Comparison of ENCODE assay signal across 11 cellular contexts in genomic region chr1:235259133-235259778, GRCh38.
DNase-seq lines count a peak whose midpoint lies in the region; ATAC-seq lines count a peak whose summit lies in the region.
"Had no signal": no experiment of that assay in that cellular context is flagged by ENCODE, and none has a peak within 500 bp of the region (broad histone marks: within the 10 kb centered on the region; RNA-seq: fewer than 3 reads in every experiment).

No MANE protein-coding gene starts in this region.

- H3K4me1 ChIP-seq in HAP-1 = peaks cover 12% of the 10 kb centered on the region

- DNase-seq in activated CD8-positive, alpha-beta memory T cell treated with anti-CD3 and anti-CD28 coated beads, Interleukin-2, amount 10 ng/mL, durations not matched to agents 7 days and 5 days = no peak
- DNase-seq in activated CD8-positive, alpha-beta memory T cell treated with anti-CD3 and anti-CD28 coated beads for 24 hours = no peak
- DNase-seq in astrocyte of the hippocampus (ENCODE audit: low read depth, low spot score) (peak; percentile 15), HuH-7 (ENCODE audit: low spot score) (no peak), HAP-1 (ENCODE audit: low spot score in 2 of 2) (no peak), posterior cingulate gyrus (no peak)
- no peak for DNase-seq in stimulated activated effector memory CD8-positive, alpha-beta T cell treated with anti-CD3 and anti-CD28 coated beads, Interleukin-12 subunit alpha, Interleukin-12 subunit beta, amount 100 ng/mL, for 72 hours (ENCODE audit: low spot score in 2 of 2)
- DNase-seq: midbrain, NCI-H2081 had no signal

- no peaks in the 10 kb centered on the region for H3K9me3 ChIP-seq in HAP-1
- H3K9me3 ChIP-seq: thoracic aorta had no signal

- in situ Hi-C loops in HAP-1 (cut with MboI; ENCODE audit: low sequenced_read_pairs) = no loop called here

- peak overlapping the region; percentile 45 for H3K27ac Mint-ChIP-seq in activated CD8-positive, alpha-beta memory T cell treated with anti-CD3 and anti-CD28 coated beads, Interleukin-2, amount 10 ng/mL, durations not matched to agents 7 days and 5 days
- peak overlapping the region; percentile 81 for H3K27ac Mint-ChIP-seq in stimulated activated effector memory CD8-positive, alpha-beta T cell treated with anti-CD3 and anti-CD28 coated beads, Interleukin-12 subunit alpha, Interleukin-12 subunit beta, amount 100 ng/mL, for 72 hours

- no peaks in the 10 kb centered on the region for H3K27me3 ChIP-seq in HAP-1 (ENCODE audit: low read depth)

- CTCF ChIA-PET in activated CD8-positive, alpha-beta memory T cell treated with anti-CD3 and anti-CD28 coated beads, Interleukin-2, amount 10 ng/mL, durations not matched to agents 7 days and 5 days (lab: Charles Lee) = interaction anchor here (0.7 to 2.4 kb wide), 9 partner anchors 9 to 208 kb away, joined by 3 to 23 read pairs (median 3); no protein-coding TSS in a partner anchor

- peaks cover 12% of the 10 kb centered on the region for H3K36me3 Mint-ChIP-seq in activated CD8-positive, alpha-beta memory T cell treated with anti-CD3 and anti-CD28 coated beads, Interleukin-2, amount 10 ng/mL, durations not matched to agents 7 days and 5 days
- H3K36me3 Mint-ChIP-seq in stimulated activated effector memory CD8-positive, alpha-beta T cell treated with anti-CD3 and anti-CD28 coated beads, Interleukin-12 subunit alpha, Interleukin-12 subunit beta, amount 100 ng/mL, for 72 hours = peaks cover 52% of the 10 kb centered on the region

- H3K4me3 Mint-ChIP-seq in activated CD8-positive, alpha-beta memory T cell treated with anti-CD3 and anti-CD28 coated beads, Interleukin-2, amount 10 ng/mL, durations not matched to agents 7 days and 5 days = no peak overlapping the region
- H3K4me3 Mint-ChIP-seq in stimulated activated effector memory CD8-positive, alpha-beta T cell treated with anti-CD3 and anti-CD28 coated beads, Interleukin-12 subunit alpha, Interleukin-12 subunit beta, amount 100 ng/mL, for 72 hours = peak overlapping the region; percentile 4

- intact Hi-C loops in posterior cingulate gyrus (cut with DNase I) = loop anchor here (10.0 kb wide), 1 partner anchor 246 kb away; the partner anchor contains the start of gene B3GALNT2

- no peaks in the 10 kb centered on the region for H3K9me3 Mint-ChIP-seq in activated CD8-positive, alpha-beta memory T cell treated with anti-CD3 and anti-CD28 coated beads, Interleukin-2, amount 10 ng/mL, durations not matched to agents 7 days and 5 days (ENCODE audit: low read depth)
- H3K9me3 Mint-ChIP-seq in stimulated activated effector memory CD8-positive, alpha-beta T cell treated with anti-CD3 and anti-CD28 coated beads, Interleukin-12 subunit alpha, Interleukin-12 subunit beta, amount 100 ng/mL, for 72 hours = no peaks in the 10 kb centered on the region

- H3K27me3 Mint-ChIP-seq in activated CD8-positive, alpha-beta memory T cell treated with anti-CD3 and anti-CD28 coated beads, Interleukin-2, amount 10 ng/mL, durations not matched to agents 7 days and 5 days = no peaks in the 10 kb centered on the region

- peaks cover 36% of the 10 kb centered on the region for H3K4me1 Mint-ChIP-seq in activated CD8-positive, alpha-beta memory T cell treated with anti-CD3 and anti-CD28 coated beads, Interleukin-2, amount 10 ng/mL, durations not matched to agents 7 days and 5 days
- peaks cover 21% of the 10 kb centered on the region for H3K4me1 Mint-ChIP-seq in stimulated activated effector memory CD8-positive, alpha-beta T cell treated with anti-CD3 and anti-CD28 coated beads, Interleukin-12 subunit alpha, Interleukin-12 subunit beta, amount 100 ng/mL, for 72 hours

- ATAC-seq in activated CD8-positive, alpha-beta memory T cell treated with anti-CD3 and anti-CD28 coated beads, Interleukin-2, amount 10 ng/mL, durations not matched to agents 7 days and 5 days = peak; percentile 53
- peak; percentile 54 for ATAC-seq in HG03457 (IDR thresholded peaks at IDR 0.05; ENCODE audit: unreplicated experiment)
- ATAC-seq in stimulated activated effector memory CD8-positive, alpha-beta T cell treated with anti-CD3 and anti-CD28 coated beads, Interleukin-12 subunit alpha, Interleukin-12 subunit beta, amount 100 ng/mL, for 72 hours = peak; percentile 59

- H3K4me3 ChIP-seq in HAP-1 = no peak overlapping the region
- H3K4me3 ChIP-seq: thoracic aorta had no signal

- H3K36me3 ChIP-seq in HAP-1 (replicated peaks) = peaks cover 6% of the 10 kb centered on the region; the same call in 1 of the 2 replicates
